9 cellular contexts compared by ENCODE assay signal in the genomic region with DNA sequence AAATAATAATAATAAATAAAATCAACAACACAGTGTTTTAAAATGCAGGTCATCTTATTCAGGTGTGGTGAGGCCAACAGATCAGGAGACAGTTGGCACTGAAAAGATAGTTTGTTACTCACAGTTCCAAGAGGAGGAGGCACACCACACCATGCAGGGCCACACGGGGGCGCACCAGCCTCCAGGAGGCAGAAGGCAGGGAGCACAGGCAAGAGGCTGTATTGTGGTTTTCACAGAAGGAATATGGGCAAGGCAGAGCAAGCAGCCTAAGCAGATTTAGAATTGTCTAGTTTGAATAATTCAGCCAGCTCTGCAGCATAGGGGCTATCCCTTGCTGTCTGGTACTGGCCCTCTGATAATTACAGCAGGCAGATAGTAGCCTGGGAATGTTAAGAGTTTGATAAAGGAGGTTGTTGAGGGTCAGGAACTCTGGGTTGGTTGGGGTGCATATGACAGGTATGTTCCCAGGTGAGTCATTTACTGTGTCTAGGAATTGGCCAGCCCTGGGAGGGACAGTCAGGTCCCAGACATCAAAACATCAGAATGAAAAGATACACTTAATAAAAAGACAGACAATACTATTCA. TPM values are rescaled to one million over a fixed set of nuclear protein-coding genes. Genes with fewer than 3 reads are reported as not detected.
DNase-seq lines count a peak whose midpoint lies in the region; ATAC-seq and TF ChIP-seq lines count a peak whose summit lies in the region.
"Had no signal": no experiment of that assay in that cellular context is flagged by ENCODE, and none has a peak within 500 bp of the region (broad histone marks: within the 10 kb centered on the region; RNA-seq: fewer than 3 reads in every experiment).

No MANE protein-coding gene starts in this region.

- WGBS in neuronal stem cell (ENCODE audit: extremely low coverage in 2 of 2, insufficient read length in 2 of 2, insufficient replicate concordance in 1 of 2), 2 donors: no CpG with 5 or more reads among the region's 2 CpGs

- no peak overlapping the region for H3K4me2 ChIP-seq in neuronal stem cell (ENCODE audit: insufficient read depth, low read length, poor library complexity, severe bottlenecking)

- H2BK5ac ChIP-seq in neuronal stem cell (ENCODE audit: low read length): no peak overlapping the region

- H2AK5ac ChIP-seq in neuronal stem cell (ENCODE audit: low read depth, low read length): no peak overlapping the region

- no TSS peak for BruUV-seq in Panc1 (replicated peaks; lab: Mats Ljungman, UMichigan)

- TF ChIP-seq CTCF in Panc1 (IDR thresholded peaks at IDR 0.05) (peak; percentile 89), cardiac fibroblast (IDR thresholded peaks at IDR 0.05; ENCODE audit: low read depth, low read length) (peak; percentile 85)

- H3K14ac ChIP-seq in neuronal stem cell (ENCODE audit: low read length): no peak overlapping the region

- H3K27me3 Mint-ChIP-seq in naive thymus-derived CD8-positive, alpha-beta T cell: peaks cover 0 to 27% (median 6%) of the 10 kb centered on the region in 5 donors

- no peaks in the 10 kb centered on the region for H3K4me1 Mint-ChIP-seq in naive thymus-derived CD8-positive, alpha-beta T cell

- DNase-seq in CMK (ENCODE audit: low read depth) (peak; percentile 35), H7 (peak; percentile 54), Panc1 (ENCODE audit: low read depth, low spot score) (peak; percentile 28), cardiac fibroblast (ENCODE audit: low read depth in 2 of 2) (peak; percentile 68 to 78), neuronal stem cell (ENCODE audit: low spot score) (peak; percentile 14), DMS114 treated with DMSO at 0.1 percent for 48 hours (lab: John Stamatoyannopoulos, UW; ENCODE audit: unreplicated experiment) (no peak)
- DNase-seq in naive thymus-derived CD8-positive, alpha-beta T cell: no peak

- H3K36me3 Mint-ChIP-seq in naive thymus-derived CD8-positive, alpha-beta T cell: no peaks in the 10 kb centered on the region

- intact Hi-C loops in Panc1 (cut with micrococcal nuclease; ENCODE audit: unreplicated experiment): loop anchor here (5.0 kb wide), 1 partner anchor 73 kb away; no protein-coding TSS in a partner anchor

- no peak overlapping the region for H4K8ac ChIP-seq in neuronal stem cell (ENCODE audit: low read depth, low read length)

- no peaks in the 10 kb centered on the region for H3K9me3 Mint-ChIP-seq in naive thymus-derived CD8-positive, alpha-beta T cell

- no peak overlapping the region for H3K9ac ChIP-seq in neuronal stem cell (ENCODE audit: low read depth, low read length, poor library complexity)

- H2AFZ ChIP-seq in neuronal stem cell (ENCODE audit: low read length): no peak overlapping the region

- H3K9me3 ChIP-seq in Panc1 (ENCODE audit: control insufficient read depth, insufficient read depth, low read depth, low read length) (no peaks in the 10 kb centered on the region), neuronal stem cell (replicated peaks in 1 of 2; ENCODE audit: control insufficient read depth in 2 of 2, insufficient read depth in 1 of 2, low read depth in 1 of 2, low read length in 2 of 2) (no peaks in the 10 kb centered on the region)

- H2BK15ac ChIP-seq in neuronal stem cell (ENCODE audit: low read length): no peak overlapping the region

- POLR2A ChIA-PET in Panc1 (lab: Charles Lee): no interaction called here
- POLR2A ChIA-PET in naive thymus-derived CD8-positive, alpha-beta T cell (lab: Charles Lee): no interaction called here

- H4K91ac ChIP-seq in neuronal stem cell (ENCODE audit: low read depth, low read length, poor library complexity): no peak overlapping the region

- H3K4me1 ChIP-seq in Panc1 (ENCODE audit: control insufficient read depth, insufficient read depth, low read length) (no peaks in the 10 kb centered on the region; the same call in 1 of the 2 replicates), neuronal stem cell (ENCODE audit: control insufficient read depth in 2 of 2, insufficient read depth in 1 of 2, low read depth in 1 of 2, low read length in 2 of 2) (peaks cover 0 to 4% of the 10 kb centered on the region in 2 donors)

- H3K23ac ChIP-seq in neuronal stem cell (ENCODE audit: low read depth, low read length, poor library complexity): no peak overlapping the region

- CTCF ChIA-PET in Panc1 (lab: Charles Lee): no interaction called here

- no peak overlapping the region for H3K4me3 ChIP-seq in H7 (ENCODE audit: insufficient read depth, low read depth, low read length)
- H3K4me3 ChIP-seq in Panc1 (ENCODE audit: low read depth in 2 of 2, low read length in 2 of 2): no peak overlapping the region
- no peak overlapping the region for H3K4me3 ChIP-seq in cardiac fibroblast (replicated peaks in 1 of 2; ENCODE audit: low read depth in 2 of 2, low read length in 2 of 2)
- no peak overlapping the region for H3K4me3 ChIP-seq in neuronal stem cell (ENCODE audit: low read length in 2 of 2)

- H2BK120ac ChIP-seq in neuronal stem cell (ENCODE audit: low read depth, low read length): no peak overlapping the region

- H3K27ac ChIP-seq in Panc1 (ENCODE audit: low read length): no peak overlapping the region
- H3K27ac ChIP-seq in neuronal stem cell (replicated peaks; ENCODE audit: low read length): no peak overlapping the region

- in situ Hi-C loops in Panc1 (cut with HindIII; ENCODE audit: low pct_unique_long_range_greater_than_20kb, low sequenced_read_pairs): no loop called here

- H3K27me3 ChIP-seq in H7 (ENCODE audit: control insufficient read depth, insufficient read depth, low read length): no peaks in the 10 kb centered on the region
- H3K27me3 ChIP-seq in Panc1 (ENCODE audit: control insufficient read depth, insufficient read depth, low read length): no peaks in the 10 kb centered on the region
- H3K27me3 ChIP-seq in neuronal stem cell (ENCODE audit: control insufficient read depth in 3 of 3, insufficient read depth in 3 of 3, low read depth in 1 of 3, low read length in 3 of 3): no peaks in the 10 kb centered on the region

- H3K79me1 ChIP-seq in neuronal stem cell (ENCODE audit: low read depth, low read length): no peaks in the 10 kb centered on the region

- H3K4ac ChIP-seq in neuronal stem cell (ENCODE audit: low read length): no peak overlapping the region

- no peak overlapping the region for H2BK12ac ChIP-seq in neuronal stem cell (ENCODE audit: low read length)

- H3K4me3 Mint-ChIP-seq in naive thymus-derived CD8-positive, alpha-beta T cell: no peak overlapping the region

- H3K36me3 ChIP-seq in H7 (replicated peaks; ENCODE audit: control insufficient read depth, insufficient read depth, low read length): no peaks in the 10 kb centered on the region
- H3K36me3 ChIP-seq in Panc1 (ENCODE audit: control insufficient read depth, insufficient read depth, low read length): no peaks in the 10 kb centered on the region
- H3K36me3 ChIP-seq in neuronal stem cell (replicated peaks in 1 of 2; ENCODE audit: control insufficient read depth in 2 of 2, insufficient read depth in 2 of 2, low read length in 2 of 2): no peaks in the 10 kb centered on the region

- no peak overlapping the region for H3K27ac Mint-ChIP-seq in naive thymus-derived CD8-positive, alpha-beta T cell

- H3K18ac ChIP-seq in neuronal stem cell (ENCODE audit: low read length): no peak overlapping the region

- peak; percentile 83 for ATAC-seq in Panc1
- ATAC-seq in naive thymus-derived CD8-positive, alpha-beta T cell: no peak
- ATAC-seq in HG02610 (IDR thresholded peaks at IDR 0.05; ENCODE audit: unreplicated experiment): no peak

RNA-seq across cellular contexts. Expression of gene KIAA2012, which starts 31.3 kb away (rescaled TPM):
- total RNA-seq in H7 (2014; rRNA removed; shearing (Covaris generic)): not detected in 2 replicates
- total RNA-seq in Panc1 (2021; ENCODE audit: unreplicated experiment): not detected
- not detected for polyA plus RNA-seq in Panc1 (2012; ENCODE audit: insufficient read length)
- 0.07 TPM for polyA plus RNA-seq in neuronal stem cell (2013, experiment 1 of 2)
- 0.04 TPM for polyA plus RNA-seq in neuronal stem cell (2013, experiment 2 of 2)
- not detected for total RNA-seq in naive thymus-derived CD8-positive, alpha-beta T cell
- polyA plus RNA-seq in naive thymus-derived CD8-positive, alpha-beta T cell: not detected
- total RNA-seq: mononuclear cell had no signal

Comparison
In these comparisons a context has a peak if more than half of its experiments do, and no peak if none do; other contexts are left out.
1. DNase-seq: peak in CMK (single experiment), H7 (single experiment), Panc1 (single experiment), cardiac fibroblast (2 of 2) and neuronal stem cell (single experiment); none in DMS114 treated with DMSO at 0.1 percent for 48 hours (single experiment) and naive thymus-derived CD8-positive, alpha-beta T cell (0 of 10).